Comparison of ENCODE assay signal across 18 cellular contexts in genomic region chr14:57326253-57326652, GRCh38. TPM values are rescaled to one million over a fixed set of nuclear protein-coding genes. Genes with fewer than 3 reads are reported as not detected.
DNase-seq lines count a peak whose midpoint lies in the region; ATAC-seq and TF ChIP-seq lines count a peak whose summit lies in the region.
"Had no signal": no experiment of that assay in that cellular context is flagged by ENCODE, and none has a peak within 500 bp of the region (broad histone marks: within the 10 kb centered on the region; RNA-seq: fewer than 3 reads in every experiment).

No MANE protein-coding gene starts in this region.

- H3K36me3 ChIP-seq in GM06990 (ENCODE audit: control insufficient read depth, insufficient read depth, low read length) = no peaks in the 10 kb centered on the region
- no peaks in the 10 kb centered on the region for H3K36me3 ChIP-seq in hepatocyte (replicated peaks; ENCODE audit: insufficient read depth, low read depth)
- H3K36me3 ChIP-seq: tibial artery had no signal

- WGBS in hepatocyte (ENCODE audit: low lambda C conversion rate, missing lambda C conversion rate) = 82% methylated on average over 7 of the region's 7 CpGs

- H3K9me2 ChIP-seq in hepatocyte (replicated peaks; ENCODE audit: insufficient read depth) = no peaks in the 10 kb centered on the region

- H3K4me1 ChIP-seq in hepatocyte (ENCODE audit: insufficient read depth) = no peaks in the 10 kb centered on the region
- H3K4me1 ChIP-seq: body of pancreas, tibial artery had no signal

- H3K9me3 ChIP-seq in hepatocyte (ENCODE audit: low read depth) = no peaks in the 10 kb centered on the region
- H3K9me3 ChIP-seq: body of pancreas, tibial artery had no signal

- H3K4me2 ChIP-seq in hepatocyte = no peak overlapping the region

- H4K20me1 ChIP-seq in hepatocyte (ENCODE audit: insufficient read depth, poor library complexity, severe bottlenecking) = no peaks in the 10 kb centered on the region

- H3K27me3 ChIP-seq in GM06990 (replicated peaks; ENCODE audit: control insufficient read depth, insufficient read depth, low read length) (no peaks in the 10 kb centered on the region), hepatocyte (no peaks in the 10 kb centered on the region)
- H3K27me3 ChIP-seq: body of pancreas, tibial artery had no signal

- H3K79me2 ChIP-seq in hepatocyte = no peaks in the 10 kb centered on the region

- TF ChIP-seq CTCF in GM06990 (IDR thresholded peaks at IDR 0.05; ENCODE audit: insufficient read depth, low read length, poor library complexity, severe bottlenecking) = no peak
- TF ChIP-seq CTCF in hepatocyte (IDR thresholded peaks at IDR 0.05; ENCODE audit: poor library complexity) = no peak

- H2AFZ ChIP-seq in hepatocyte = no peak overlapping the region

- peak; percentile 100 for ATAC-seq in GM19351 (IDR thresholded peaks at IDR 0.05; ENCODE audit: unreplicated experiment)
- ATAC-seq in HG02759 (IDR thresholded peaks at IDR 0.05; ENCODE audit: unreplicated experiment) = peak; percentile 87
- peak; percentile 88 for ATAC-seq in HG03520 (IDR thresholded peaks at IDR 0.05; ENCODE audit: unreplicated experiment)
- ATAC-seq in left ventricle myocardium superior = no peak
- ATAC-seq: body of pancreas, T-cell had no signal

- intact Hi-C loops in left ventricle myocardium superior (cut with micrococcal nuclease) = no loop called here

- no peak overlapping the region for H3K4me3 ChIP-seq in GM06990 (replicated peaks; ENCODE audit: low read depth, low read length)
- no peak overlapping the region for H3K4me3 ChIP-seq in hepatocyte
- H3K4me3 ChIP-seq: body of pancreas, tibial artery had no signal

- H3K27ac ChIP-seq in hepatocyte = no peak overlapping the region
- H3K27ac ChIP-seq in caudate nucleus (ENCODE audit: low read depth, low read length) = no peak overlapping the region
- H3K27ac ChIP-seq: body of pancreas, tibial artery had no signal

- peak; percentile 1 for DNase-seq in GM06990 (ENCODE audit: extremely low read depth, insufficient read length)
- no peak for DNase-seq in hepatocyte (ENCODE audit: low spot score)
- no peak for DNase-seq in NCI-H1417 (lab: John Stamatoyannopoulos, UW)
- DNase-seq in left ventricle myocardium superior = no peak
- DNase-seq in caudate nucleus (lab: John Stamatoyannopoulos, UW) = no peak
- DNase-seq: 8988T; activated CD4-positive, alpha-beta T cell treated with anti-CD3 and anti-CD28 coated beads, Interleukin-2, amount 50 U/mL, for 1 hour; activated effector memory CD4-positive, alpha-beta T cell treated with anti-CD3 and anti-CD28 coated beads, Interleukin-2, amount 50 U/mL, for 16 hours; body of pancreas; endodermal cell; HCEC 1CT; NCI-H187 treated with DMSO at 0.1 percent for 48 hours; nephron progenitor cell; T-cell; tibial artery had no signal

RNA-seq across cellular contexts. Expression of gene AP5M1, which starts 57.5 kb away (rescaled TPM):
- total RNA-seq in hepatocyte = 35.8 and 38.3 TPM in 2 replicates
- 27.8 and 34.9 TPM in 2 replicates for polyA plus RNA-seq in hepatocyte
- 39.4 TPM for total RNA-seq in left ventricle myocardium superior

RNA-seq across cellular contexts. Expression of gene EXOC5, which starts 57.5 kb away (rescaled TPM):
- total RNA-seq in hepatocyte (50.6 and 51.8 TPM in 2 replicates), left ventricle myocardium superior (64.2 TPM)
- polyA plus RNA-seq in hepatocyte = 30.8 and 31.4 TPM in 2 replicates
